ENCODE assay signal across 9 cellular contexts in genomic region chr1:111990878-111991760, GRCh38. TPM values are rescaled to one million over a fixed set of nuclear protein-coding genes. Genes with fewer than 3 reads are reported as not detected.
DNase-seq lines count a peak whose midpoint lies in the region; ATAC-seq and TF ChIP-seq lines count a peak whose summit lies in the region.
"Had no signal": no experiment of that assay in that cellular context is flagged by ENCODE, and none has a peak within 500 bp of the region (broad histone marks: within the 10 kb centered on the region; RNA-seq: fewer than 3 reads in every experiment).

No MANE protein-coding gene starts in this region.

- peaks cover 96% of the 10 kb centered on the region for H3K27me3 ChIP-seq in cardiac muscle cell
- H3K27me3 ChIP-seq in CD4-positive, alpha-beta T cell (ENCODE audit: control insufficient read depth, insufficient read depth, low read length), result peaks cover 58% of the 10 kb centered on the region

- H3K4me3 Mint-ChIP-seq in CD4-positive, alpha-beta T cell, result no peak overlapping the region

- H3K4me3 ChIP-seq in cardiac muscle cell, result peak overlapping the region; percentile 66

- POLR2A ChIA-PET in CD4-positive, alpha-beta T cell (lab: Charles Lee), result interaction anchor here (0.7 kb wide), 1 partner anchor 21 kb away, joined by 3 read pairs; no protein-coding TSS in a partner anchor

- H3K36me3 ChIP-seq in cardiac muscle cell, result no peaks in the 10 kb centered on the region

- no peaks in the 10 kb centered on the region for H3K9me3 Mint-ChIP-seq in CD4-positive, alpha-beta T cell

- no peaks in the 10 kb centered on the region for H3K4me1 ChIP-seq in cardiac muscle cell (ENCODE audit: low read depth)

- H3K27me3 Mint-ChIP-seq in CD4-positive, alpha-beta T cell, result peaks cover 88% of the 10 kb centered on the region

- H3K4me1 Mint-ChIP-seq in CD4-positive, alpha-beta T cell (ENCODE audit: low read depth), result peaks cover 9% of the 10 kb centered on the region

- intact Hi-C loops in CD4-positive, alpha-beta T cell (cut with DNase I, micrococcal nuclease), result no loop called here

- no peaks in the 10 kb centered on the region for H3K36me3 Mint-ChIP-seq in CD4-positive, alpha-beta T cell (ENCODE audit: low read depth)
- H3K36me3 Mint-ChIP-seq: CD4-positive, CD25-positive, alpha-beta regulatory T cell had no signal

- H3K27ac ChIP-seq in cardiac muscle cell, result no peak overlapping the region
- no peak overlapping the region for H3K27ac ChIP-seq in CD4-positive, alpha-beta T cell (ENCODE audit: low read depth, low read length)

- no peak for ATAC-seq in CD4-positive, alpha-beta T cell (ENCODE audit: poor library complexity)

- DNase-seq in SIG-M5 treated with dmso at 0.1 percent for 504 hours (lab: John Stamatoyannopoulos, UW; ENCODE audit: unreplicated experiment) (peak; percentile 78), SIG-M5 (lab: John Stamatoyannopoulos, UW) (no peak), NCI-H1694 (lab: John Stamatoyannopoulos, UW) (peak; percentile 92), cardiac muscle cell (ENCODE audit: low read depth in 1 of 2, low spot score in 1 of 2) (peak; percentile 67 to 69), occipital lobe (lab: John Stamatoyannopoulos, UW) (peak; percentile 70)
- peak; percentile 18 to 19 for DNase-seq in activated T-cell treated with anti-CD3 and anti-CD28 coated beads, Interleukin-2, amount 50 U/mL, for 48 hours
- no peak for DNase-seq in CD4-positive, alpha-beta T cell
- DNase-seq in activated naive CD4-positive, alpha-beta T cell treated with anti-CD3 and anti-CD28 coated beads, Interleukin-2, amount 50 U/mL, for 16 hours, result no peak
- DNase-seq: CD4-positive, CD25-positive, alpha-beta regulatory T cell had no signal

- TF ChIP-seq CTCF in cardiac muscle cell (IDR thresholded peaks at IDR 0.05; ENCODE audit: low read depth, low read length), result peak; percentile 42
- no peak for TF ChIP-seq CTCF in CD4-positive, alpha-beta T cell (IDR thresholded peaks at IDR 0.05)

- CTCF ChIA-PET in CD4-positive, alpha-beta T cell (lab: Charles Lee), result no interaction called here

- no peak overlapping the region for H3K27ac Mint-ChIP-seq in CD4-positive, alpha-beta T cell
- H3K27ac Mint-ChIP-seq: CD4-positive, CD25-positive, alpha-beta regulatory T cell had no signal

- no peaks in the 10 kb centered on the region for H3K9me3 ChIP-seq in cardiac muscle cell (ENCODE audit: low read depth)
- H3K9me3 ChIP-seq in CD4-positive, alpha-beta T cell (ENCODE audit: control insufficient read depth, low read length), result no peaks in the 10 kb centered on the region

RNA-seq across cellular contexts. Expression of gene KCND3, which starts 1.7 kb away (rescaled TPM):
- 0.33 and 0.35 TPM in 2 replicates for total RNA-seq in cardiac muscle cell
- 0.05 and 0.16 TPM in 2 replicates for polyA plus RNA-seq in cardiac muscle cell
- 12.6 TPM for total RNA-seq in occipital lobe
- total RNA-seq in CD4-positive, alpha-beta T cell, result under 1 TPM in 1 of 2 experiments, not detected in 1; 0.05 TPM

Comparison
In these comparisons a context has a peak if more than half of its experiments do, and no peak if none do; other contexts are left out.
1. DNase-seq: peak in SIG-M5 treated with dmso at 0.1 percent for 504 hours (single experiment), NCI-H1694 (single experiment), activated T-cell treated with anti-CD3 and anti-CD28 coated beads, Interleukin-2, amount 50 U/mL, for 48 hours (2 of 2), cardiac muscle cell (2 of 2) and occipital lobe (single experiment); none in SIG-M5 (single experiment), CD4-positive, alpha-beta T cell (0 of 10) and activated naive CD4-positive, alpha-beta T cell treated with anti-CD3 and anti-CD28 coated beads, Interleukin-2, amount 50 U/mL, for 16 hours (single experiment).
2. RNA of gene KCND3, which starts 1.7 kb away (total RNA-seq): 12.6 TPM in occipital lobe (single experiment); 0.33 to 0.35 TPM in cardiac muscle cell and 0.05 TPM in CD4-positive, alpha-beta T cell; every median in the first group is over 10 times any median in the second.